Comparison of ENCODE assay signal across 8 cellular contexts in the genomic region with DNA sequence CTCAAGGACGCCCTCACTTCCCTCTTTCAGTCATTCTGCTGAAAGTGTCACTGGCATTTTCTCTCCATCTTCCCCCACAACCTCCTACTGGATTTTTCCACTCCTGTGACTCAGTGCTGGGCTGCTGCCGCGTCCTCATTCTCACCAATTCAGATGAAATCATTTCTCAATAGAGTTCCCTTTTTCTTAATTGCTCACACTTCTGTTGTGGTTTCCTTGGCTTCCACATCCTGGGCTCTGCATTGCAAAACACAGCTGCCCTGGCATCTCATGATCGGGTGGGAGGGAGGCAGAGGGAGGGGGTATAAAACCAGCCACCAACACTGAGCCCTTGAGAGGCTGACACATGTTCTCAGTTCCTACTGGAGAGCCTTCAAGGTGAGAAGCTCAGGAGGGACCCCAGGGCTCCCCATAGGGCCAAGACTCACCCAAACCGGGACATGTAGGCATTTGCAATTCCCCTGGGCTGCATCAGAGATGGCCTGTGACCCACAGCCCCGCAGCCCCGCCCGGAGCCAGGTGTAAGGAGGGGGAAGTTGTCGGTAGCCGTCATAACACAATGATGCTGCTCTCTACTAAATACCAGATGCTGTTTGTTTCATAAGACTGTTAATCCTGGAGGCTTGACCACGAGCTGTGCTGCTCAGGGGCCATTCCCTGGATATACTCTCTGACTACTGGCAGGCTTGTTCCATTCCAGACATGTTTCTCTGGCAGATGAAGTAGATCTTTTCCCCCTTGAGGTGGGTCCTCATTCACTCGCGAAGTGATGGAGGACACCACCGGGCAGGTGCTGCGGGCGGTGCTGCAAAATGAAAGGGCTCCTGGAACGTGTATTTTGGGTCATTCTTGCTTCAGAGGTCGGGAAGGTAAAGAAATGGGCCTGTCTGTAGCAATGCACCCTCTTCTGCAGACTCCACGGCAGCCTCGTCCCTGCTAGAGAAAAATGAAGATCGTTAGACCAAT.
DNase-seq lines count a peak whose midpoint lies in the region; ATAC-seq and TF ChIP-seq lines count a peak whose summit lies in the region.

No MANE protein-coding gene starts in this region.

- no peak overlapping the region for H3K4me3 Mint-ChIP-seq in osteocyte (ENCODE audit: unreplicated experiment)

- H3K4me1 Mint-ChIP-seq in osteocyte (ENCODE audit: unreplicated experiment): peaks cover 6% of the 10 kb centered on the region

- WGBS in spleen, 5 donors: 43 to 50% (median 49%) methylated on average over 12 to 21 of the region's 21 CpGs

- H3K27ac Mint-ChIP-seq in osteocyte (ENCODE audit: unreplicated experiment): no peak overlapping the region

- H3K4me3 ChIP-seq in spleen: peak overlapping the region in 5 of 8 donors; percentile 10 to 64 (median 32)

- peak overlapping the region; percentile 86 to 95 (median 91) for H3K27ac ChIP-seq in spleen

- H3K27me3 Mint-ChIP-seq in osteocyte (ENCODE audit: unreplicated experiment): peaks cover 5% of the 10 kb centered on the region

- peaks cover 4 to 77% (median 49%) of the 10 kb centered on the region in 6 donors for H3K36me3 ChIP-seq in spleen

- ATAC-seq in GM18502 (IDR thresholded peaks at IDR 0.05; ENCODE audit: poor library complexity, unreplicated experiment): peak; percentile 47
- peak; percentile 42 for ATAC-seq in HG02884 (IDR thresholded peaks at IDR 0.05; ENCODE audit: unreplicated experiment)
- ATAC-seq in Right ventricle myocardium inferior: peak; percentile 72
- no peak for ATAC-seq in SK-N-SH treated with all-trans-retinoic acid at 6 μM for 48 hours

- no peak for TF ChIP-seq POLR2A in spleen (IDR thresholded peaks at IDR 0.05)

- TF ChIP-seq CTCF in spleen (IDR thresholded peaks at IDR 0.05 in 8 of 11, conservative IDR thresholded peaks at IDR 0.05 in 3 of 11) (peak in 1 of 11 experiments; percentile 18), osteocyte (IDR thresholded peaks at IDR 0.05) (no peak)

- intact Hi-C loops in Right ventricle myocardium inferior (cut with DNase I) (loop anchor here (5.0 to 10.0 kb wide), 2 partner anchors 50 to 348 kb away; no protein-coding TSS in a partner anchor), spleen (cut with DNase I; ENCODE audit: low total_unique reads) (loop anchor here (5.0 kb wide), 1 partner anchor 158 kb away; a partner anchor contains a TSS)

- no peaks in the 10 kb centered on the region for H3K9me3 Mint-ChIP-seq in osteocyte (ENCODE audit: unreplicated experiment)

- no peaks in the 10 kb centered on the region for H3K27me3 ChIP-seq in spleen (replicated peaks in 1 of 7)

- DNase-seq in RPMI7951 (ENCODE audit: low read depth) (peak; percentile 96), activated gamma-delta T cell treated with Interleukin-2 at 50 U/mL for 16 hours (peak; percentile 72), Right ventricle myocardium inferior (ENCODE audit: missing footprints) (peak; percentile 89), spleen (peak; percentile 93), osteocyte (ENCODE audit: extremely low spot score, unreplicated experiment) (no peak)

- peaks cover 41 to 93% (median 64%) of the 10 kb centered on the region in 6 donors for H3K4me1 ChIP-seq in spleen

- H3K36me3 Mint-ChIP-seq in osteocyte (ENCODE audit: unreplicated experiment): no peaks in the 10 kb centered on the region

- H3K9me3 ChIP-seq in spleen: no peaks in the 10 kb centered on the region

TF ChIP-seq in SK-N-SH treated with all-trans-retinoic acid at 6 μM for 48 hours, 23 proteins besides CTCF, POLR2A, EP300 and RAD21:
- TF ChIP-seq CSDC2 (CRISPR knock-in tag; IDR thresholded peaks at IDR 0.05): no peak
- no peak for TF ChIP-seq ISL1 (CRISPR knock-in tag; IDR thresholded peaks at IDR 0.05)
- TF ChIP-seq PPARA (CRISPR knock-in tag; IDR thresholded peaks at IDR 0.05; ENCODE audit: borderline replicate concordance): no peak
- TF ChIP-seq ZNF70 (CRISPR knock-in tag; IDR thresholded peaks at IDR 0.05): no peak
- no peak for TF ChIP-seq ZFP30 (CRISPR knock-in tag; IDR thresholded peaks at IDR 0.05)
- no peak for TF ChIP-seq SNAI2 (CRISPR knock-in tag; IDR thresholded peaks at IDR 0.05)
- TF ChIP-seq OSR1 (CRISPR knock-in tag; IDR thresholded peaks at IDR 0.05): no peak
- no peak for TF ChIP-seq GLIS3 (CRISPR knock-in tag; IDR thresholded peaks at IDR 0.05)
- no peak for TF ChIP-seq TOX (CRISPR knock-in tag; IDR thresholded peaks at IDR 0.05; ENCODE audit: borderline replicate concordance)
- no peak for TF ChIP-seq RARB (CRISPR knock-in tag; IDR thresholded peaks at IDR 0.05)
- TF ChIP-seq, protein P1, sequence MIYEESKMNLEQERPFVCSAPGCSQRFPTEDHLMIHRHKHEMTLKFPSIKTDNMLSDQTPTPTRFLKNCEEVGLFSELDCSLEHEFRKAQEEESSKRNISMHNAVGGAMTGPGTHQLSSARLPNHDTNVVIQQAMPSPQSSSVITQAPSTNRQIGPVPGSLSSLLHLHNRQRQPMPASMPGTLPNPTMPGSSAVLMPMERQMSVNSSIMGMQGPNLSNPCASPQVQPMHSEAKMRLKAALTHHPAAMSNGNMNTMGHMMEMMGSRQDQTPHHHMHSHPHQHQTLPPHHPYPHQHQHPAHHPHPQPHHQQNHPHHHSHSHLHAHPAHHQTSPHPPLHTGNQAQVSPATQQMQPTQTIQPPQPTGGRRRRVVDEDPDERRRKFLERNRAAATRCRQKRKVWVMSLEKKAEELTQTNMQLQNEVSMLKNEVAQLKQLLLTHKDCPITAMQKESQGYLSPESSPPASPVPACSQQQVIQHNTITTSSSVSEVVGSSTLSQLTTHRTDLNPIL (CRISPR knock-in tag; IDR thresholded peaks at IDR 0.05; ENCODE audit: low read depth): no peak
- TF ChIP-seq ZNF565 (CRISPR knock-in tag; conservative IDR thresholded peaks at IDR 0.05; ENCODE audit: low read depth): no peak
- TF ChIP-seq, protein P2, sequence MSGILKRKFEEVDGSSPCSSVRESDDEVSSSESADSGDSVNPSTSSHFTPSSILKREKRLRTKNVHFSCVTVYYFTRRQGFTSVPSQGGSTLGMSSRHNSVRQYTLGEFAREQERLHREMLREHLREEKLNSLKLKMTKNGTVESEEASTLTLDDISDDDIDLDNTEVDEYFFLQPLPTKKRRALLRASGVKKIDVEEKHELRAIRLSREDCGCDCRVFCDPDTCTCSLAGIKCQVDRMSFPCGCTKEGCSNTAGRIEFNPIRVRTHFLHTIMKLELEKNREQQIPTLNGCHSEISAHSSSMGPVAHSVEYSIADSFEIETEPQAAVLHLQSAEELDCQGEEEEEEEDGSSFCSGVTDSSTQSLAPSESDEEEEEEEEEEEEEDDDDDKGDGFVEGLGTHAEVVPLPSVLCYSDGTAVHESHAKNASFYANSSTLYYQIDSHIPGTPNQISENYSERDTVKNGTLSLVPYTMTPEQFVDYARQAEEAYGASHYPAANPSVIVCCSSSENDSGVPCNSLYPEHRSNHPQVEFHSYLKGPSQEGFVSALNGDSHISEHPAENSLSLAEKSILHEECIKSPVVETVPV (CRISPR knock-in tag; IDR thresholded peaks at IDR 0.05): no peak
